ENCODE assay signal across 15 cellular contexts in genomic region chr4:147833254-147833653, GRCh38.
DNase-seq lines count a peak whose midpoint lies in the region; ATAC-seq and TF ChIP-seq lines count a peak whose summit lies in the region.
"Had no signal": no experiment of that assay in that cellular context is flagged by ENCODE, and none has a peak within 500 bp of the region (broad histone marks: within the 10 kb centered on the region; RNA-seq: fewer than 3 reads in every experiment).

No MANE protein-coding gene starts in this region.

- H3K9me3 ChIP-seq in heart right ventricle = no peaks in the 10 kb centered on the region
- no peaks in the 10 kb centered on the region for H3K9me3 ChIP-seq in uterus
- H3K9me3 ChIP-seq: neutrophil had no signal

- peak overlapping the region in 7 of 10 donors; percentile 0 to 93 (median 87) for H3K27ac ChIP-seq in heart right ventricle
- H3K27ac ChIP-seq in uterus = peak overlapping the region; percentile 83 to 86
- H3K27ac ChIP-seq: neutrophil had no signal

- H3K36me3 ChIP-seq in heart right ventricle = no peaks in the 10 kb centered on the region
- H3K36me3 ChIP-seq in uterus = no peaks in the 10 kb centered on the region
- H3K36me3 ChIP-seq: neutrophil had no signal

- peaks cover 73% of the 10 kb centered on the region for H3K4me1 Mint-ChIP-seq in dendritic cell treated with granulocyte-macrophage colony-stimulating factor and Interleukin-4, amounts not matched to agents 40 ng/mL and 50 ng/mL, for 4 days (ENCODE audit: low read depth)
- peaks cover 63% of the 10 kb centered on the region for H3K4me1 Mint-ChIP-seq in mesothelial cell of epicardium

- H3K27me3 ChIP-seq in heart right ventricle (no peaks in the 10 kb centered on the region), uterus (no peaks in the 10 kb centered on the region)
- H3K27me3 ChIP-seq: neutrophil had no signal

- H3K9me3 Mint-ChIP-seq in dendritic cell treated with granulocyte-macrophage colony-stimulating factor and Interleukin-4, amounts not matched to agents 40 ng/mL and 50 ng/mL, for 4 days = no peaks in the 10 kb centered on the region
- H3K9me3 Mint-ChIP-seq in mesothelial cell of epicardium = no peaks in the 10 kb centered on the region
- H3K9me3 Mint-ChIP-seq: activated naive CD4-positive, alpha-beta T cell treated with anti-CD3 and anti-CD28 coated beads, Interleukin-2, amount 50 U/mL, for 72 hours had no signal

- peak overlapping the region; percentile 93 for H3K27ac Mint-ChIP-seq in dendritic cell treated with granulocyte-macrophage colony-stimulating factor and Interleukin-4, amounts not matched to agents 40 ng/mL and 50 ng/mL, for 4 days
- H3K27ac Mint-ChIP-seq in mesothelial cell of epicardium = peak overlapping the region; percentile 47
- H3K27ac Mint-ChIP-seq: activated naive CD4-positive, alpha-beta T cell treated with anti-CD3 and anti-CD28 coated beads, Interleukin-2, amount 50 U/mL, for 72 hours had no signal

- 94 to 97% methylated on average over 2 of the region's 2 CpGs for WGBS in heart right ventricle, 2 donors

- no peak for DNase-seq in heart right ventricle
- DNase-seq in Right ventricle myocardium inferior (ENCODE audit: missing footprints) = no peak
- DNase-seq in mesothelial cell of epicardium (ENCODE audit: low spot score in 2 of 2, unreplicated experiment in 2 of 2) = no peak
- no peak for DNase-seq in uterus
- DNase-seq in iPS-NIHi11 (ENCODE audit: low spot score) = no peak
- no peak for DNase-seq in NCI-H748 (lab: John Stamatoyannopoulos, UW; ENCODE audit: unreplicated experiment)
- DNase-seq: activated CD4-positive, alpha-beta T cell treated with anti-CD3 and anti-CD28 coated beads, Interleukin-2, amount 50 U/mL, for 48 hours; Karpas-422; NCI-H2107; stimulated activated CD4-positive, alpha-beta T cell treated with anti-CD3 and anti-CD28 coated beads, Interleukin-2, amount 100 ng/mL, for 24 hours; stimulated activated naive CD4-positive, alpha-beta T cell treated with Interleukin-2 at 50 U/mL for 16 hours had no signal

- no peak overlapping the region for H3K4me3 ChIP-seq in heart right ventricle
- no peak overlapping the region for H3K4me3 ChIP-seq in uterus

- no peak overlapping the region for H3K4me3 Mint-ChIP-seq in dendritic cell treated with granulocyte-macrophage colony-stimulating factor and Interleukin-4, amounts not matched to agents 40 ng/mL and 50 ng/mL, for 4 days
- no peak overlapping the region for H3K4me3 Mint-ChIP-seq in mesothelial cell of epicardium

- intact Hi-C loops in heart right ventricle (cut with DNase I) (loop anchor here in 4 of 10 donors (5.0 to 10.0 kb wide), 3 partner anchors 58 to 98 kb away; partner anchors contain the start of gene ARHGAP10 (in 2 of the 4)), Right ventricle myocardium inferior (cut with DNase I) (loop anchor here (5.0 kb wide), 1 partner anchor 34 kb away; no protein-coding TSS in a partner anchor), uterus (cut with DNase I; ENCODE audit: low total_unique reads) (no loop called here)
- intact Hi-C loops in dendritic cell treated with granulocyte-macrophage colony-stimulating factor and Interleukin-4, amounts not matched to agents 40 ng/mL and 50 ng/mL, for 4 days (cut with micrococcal nuclease) = no loop called here

- TF ChIP-seq POLR2A in uterus (IDR thresholded peaks at IDR 0.05) = no peak

- H3K4me1 ChIP-seq in heart right ventricle (peaks cover 15 to 77% (median 57%) of the 10 kb centered on the region in 9 donors), uterus (peaks cover 0 to 6% of the 10 kb centered on the region in 2 donors)

- ATAC-seq in heart right ventricle (no peak), Right ventricle myocardium inferior (no peak), HG02759 (IDR thresholded peaks at IDR 0.05; ENCODE audit: unreplicated experiment) (no peak)

- no peak for TF ChIP-seq CTCF in heart right ventricle (IDR thresholded peaks at IDR 0.05)
- no peak for TF ChIP-seq CTCF in mesothelial cell of epicardium (IDR thresholded peaks at IDR 0.05; ENCODE audit: unreplicated experiment)
- no peak for TF ChIP-seq CTCF in uterus (IDR thresholded peaks at IDR 0.05)

- peaks cover 84% of the 10 kb centered on the region for H3K36me3 Mint-ChIP-seq in dendritic cell treated with granulocyte-macrophage colony-stimulating factor and Interleukin-4, amounts not matched to agents 40 ng/mL and 50 ng/mL, for 4 days (ENCODE audit: low read depth)
- H3K36me3 Mint-ChIP-seq in mesothelial cell of epicardium = no peaks in the 10 kb centered on the region
- H3K36me3 Mint-ChIP-seq: activated naive CD4-positive, alpha-beta T cell treated with anti-CD3 and anti-CD28 coated beads, Interleukin-2, amount 50 U/mL, for 72 hours had no signal

- no peaks in the 10 kb centered on the region for H3K27me3 Mint-ChIP-seq in dendritic cell treated with granulocyte-macrophage colony-stimulating factor and Interleukin-4, amounts not matched to agents 40 ng/mL and 50 ng/mL, for 4 days
- no peaks in the 10 kb centered on the region for H3K27me3 Mint-ChIP-seq in mesothelial cell of epicardium (ENCODE audit: low read depth)
